ENCODE assay signal across 27 cellular contexts in the genomic region with DNA sequence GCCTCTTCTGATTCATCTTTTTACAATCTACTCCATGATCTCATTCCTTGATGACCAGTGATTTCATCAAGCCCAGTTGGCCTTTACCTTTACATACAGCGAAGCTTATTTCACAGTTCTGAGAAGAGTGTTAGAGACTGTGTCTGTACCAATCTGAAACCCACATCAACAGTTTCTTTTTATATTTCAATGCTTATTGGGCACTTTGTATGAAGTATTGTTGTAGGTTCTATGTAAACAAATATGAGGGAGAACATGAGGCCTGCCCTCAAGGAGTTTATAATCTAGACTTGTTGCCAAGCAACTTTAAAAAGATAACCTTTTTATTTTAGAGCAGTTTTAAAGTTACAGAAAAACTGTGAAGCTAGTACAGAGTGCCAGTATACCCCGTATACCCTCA.
"Had no signal": no experiment of that assay in that cellular context is flagged by ENCODE, and none has a peak within 500 bp of the region (broad histone marks: within the 10 kb centered on the region; RNA-seq: fewer than 3 reads in every experiment).

No MANE protein-coding gene starts in this region.

- FAIRE-seq: endometrium, islet of Langerhans, keratinocyte had no signal

- H3K36me3 ChIP-seq: colonic mucosa, esophagus squamous epithelium, gastrocnemius medialis, heart right ventricle, left lung, lower lobe of right lung had no signal

- H3K4me3 Mint-ChIP-seq: dendritic cell treated with granulocyte-macrophage colony-stimulating factor and Interleukin-4, amounts not matched to agents 40 ng/mL and 50 ng/mL, for 4 days; effector memory CD8-positive, alpha-beta T cell; endodermal cell; memory B cell; naive thymus-derived CD4-positive, alpha-beta T cell had no signal

- H3K27me3 ChIP-seq: colonic mucosa, esophagus squamous epithelium, gastrocnemius medialis, heart right ventricle, left lung had no signal

- H3K9me3 ChIP-seq: colonic mucosa, esophagus squamous epithelium, gastrocnemius medialis, left lung, lower lobe of right lung had no signal

- H3K27ac Mint-ChIP-seq: dendritic cell treated with granulocyte-macrophage colony-stimulating factor and Interleukin-4, amounts not matched to agents 40 ng/mL and 50 ng/mL, for 4 days; effector memory CD8-positive, alpha-beta T cell; endodermal cell; memory B cell; naive thymus-derived CD4-positive, alpha-beta T cell had no signal

- H3K4me1 ChIP-seq: colonic mucosa, esophagus squamous epithelium, lower lobe of right lung had no signal

- DNase-seq: colonic mucosa; cortex of kidney; effector CD8-positive, alpha-beta T cell; effector memory CD8-positive, alpha-beta T cell; endodermal cell; erythroblast; esophagus squamous epithelium; foreskin fibroblast; foreskin melanocyte; gastrocnemius medialis; glutamatergic neuron; head of caudate nucleus; heart right ventricle; hippocampal formation; left cardiac atrium; left lung; lower lobe of right lung; mesendoderm; midbrain; naive thymus-derived CD4-positive, alpha-beta T cell had no signal

- H3K4me3 ChIP-seq: colonic mucosa, esophagus squamous epithelium, gastrocnemius medialis, heart right ventricle, left lung, lower lobe of right lung had no signal

- H3K27ac ChIP-seq: colonic mucosa, epithelial cell of prostate, esophagus squamous epithelium, gastrocnemius medialis, left lung, lower lobe of right lung had no signal

- H3K4me1 Mint-ChIP-seq: memory B cell; naive thymus-derived CD4-positive, alpha-beta T cell had no signal

- ATAC-seq: effector memory CD8-positive, alpha-beta T cell; esophagus mucosa; left lung; lower lobe of right lung; naive thymus-derived CD4-positive, alpha-beta T cell had no signal
